16 cellular contexts compared by ENCODE assay signal in genomic region chr3:142944346-142944745, GRCh38. TPM values are rescaled to one million over a fixed set of nuclear protein-coding genes. Genes with fewer than 3 reads are reported as not detected.
DNase-seq lines count a peak whose midpoint lies in the region; ATAC-seq and TF ChIP-seq lines count a peak whose summit lies in the region.
"Had no signal": no experiment of that assay in that cellular context is flagged by ENCODE, and none has a peak within 500 bp of the region (broad histone marks: within the 10 kb centered on the region; RNA-seq: fewer than 3 reads in every experiment).

No MANE protein-coding gene starts in this region.

- no peaks in the 10 kb centered on the region for H4K20me1 ChIP-seq in Loucy (ENCODE audit: insufficient read depth, low read length, poor library complexity, severe bottlenecking)

- DNase-seq in right lobe of liver (no peak), vagina (ENCODE audit: extremely low spot score in 2 of 2) (no peak), body of pancreas (no peak), NCI-H1092 (lab: John Stamatoyannopoulos, UW) (no peak)
- DNase-seq: activated naive CD8-positive, alpha-beta T cell treated with anti-CD3 and anti-CD28 coated beads, Interleukin-2, amount 10 ng/mL, durations not matched to agents 7 days and 5 days; NCI-H2171 treated with DMSO at 0.1 percent for 48 hours; PC-9; testis had no signal

- no peak for TF ChIP-seq POLR2A in right lobe of liver (IDR thresholded peaks at IDR 0.05)
- no peak for TF ChIP-seq POLR2A in vagina (IDR thresholded peaks at IDR 0.05)
- no peak for TF ChIP-seq POLR2A in body of pancreas (IDR thresholded peaks at IDR 0.05)

- H3K9me2 ChIP-seq in Loucy (replicated peaks; ENCODE audit: low read depth, low read length), result no peaks in the 10 kb centered on the region

- no peaks in the 10 kb centered on the region for H3K36me3 ChIP-seq in Loucy (ENCODE audit: insufficient read depth, low read length)
- no peaks in the 10 kb centered on the region for H3K36me3 ChIP-seq in right lobe of liver
- H3K36me3 ChIP-seq in vagina, result no peaks in the 10 kb centered on the region
- H3K36me3 ChIP-seq in body of pancreas (replicated peaks in 1 of 2; ENCODE audit: insufficient read depth in 1 of 2, low read depth in 2 of 2), result no peaks in the 10 kb centered on the region
- H3K36me3 ChIP-seq: esophagus muscularis mucosa had no signal

- peak overlapping the region in 2 of 3 donors; percentile 31 to 68 for H3K27ac ChIP-seq in right lobe of liver
- H3K27ac ChIP-seq in vagina, result no peak overlapping the region
- no peak overlapping the region for H3K27ac ChIP-seq in body of pancreas
- H3K27ac ChIP-seq: esophagus muscularis mucosa, PC-9, testis had no signal

- TF ChIP-seq CTCF in Loucy (conservative IDR thresholded peaks at IDR 0.05; ENCODE audit: low read length) (no peak), right lobe of liver (IDR thresholded peaks at IDR 0.05) (no peak), vagina (IDR thresholded peaks at IDR 0.05) (no peak), body of pancreas (IDR thresholded peaks at IDR 0.05) (no peak)

- H3K27me3 ChIP-seq in Loucy (ENCODE audit: insufficient read depth, low read length, poor library complexity, severe bottlenecking) (no peaks in the 10 kb centered on the region), right lobe of liver (no peaks in the 10 kb centered on the region), vagina (no peaks in the 10 kb centered on the region), body of pancreas (peaks cover 0 to 10% of the 10 kb centered on the region in 2 donors)
- H3K27me3 ChIP-seq: testis had no signal

- peak overlapping the region; percentile 3; the same call in 1 of the 2 replicates for H2AFZ ChIP-seq in Loucy (ENCODE audit: low read length)
- H2AFZ ChIP-seq: PC-9 had no signal

- ATAC-seq in GM18867 (IDR thresholded peaks at IDR 0.05; ENCODE audit: unreplicated experiment), result peak; percentile 74
- ATAC-seq in HG02610 (IDR thresholded peaks at IDR 0.05; ENCODE audit: unreplicated experiment), result peak; percentile 65
- no peak for ATAC-seq in right lobe of liver
- no peak for ATAC-seq in body of pancreas
- ATAC-seq: HCT116 had no signal

- H3K4me3 ChIP-seq in Loucy (ENCODE audit: low read length, poor library complexity, severe bottlenecking) (no peak overlapping the region), right lobe of liver (no peak overlapping the region), vagina (no peak overlapping the region), body of pancreas (no peak overlapping the region)
- H3K4me3 ChIP-seq: esophagus muscularis mucosa, lung, PC-9, smooth muscle cell, testis had no signal

- no peak overlapping the region for H3K9ac ChIP-seq in Loucy (ENCODE audit: low read depth, low read length, poor library complexity, severe bottlenecking)

- no peaks in the 10 kb centered on the region for H3F3A ChIP-seq in Loucy (ENCODE audit: low read depth)

- H3K79me2 ChIP-seq in Loucy (ENCODE audit: insufficient read depth, low read length), result no peaks in the 10 kb centered on the region

- no peaks in the 10 kb centered on the region for H3K9me3 ChIP-seq in Loucy (ENCODE audit: insufficient read depth, low read depth, low read length)
- H3K9me3 ChIP-seq in right lobe of liver, result no peaks in the 10 kb centered on the region
- no peaks in the 10 kb centered on the region for H3K9me3 ChIP-seq in vagina
- H3K9me3 ChIP-seq in body of pancreas, result no peaks in the 10 kb centered on the region
- H3K9me3 ChIP-seq: esophagus muscularis mucosa, testis had no signal

- WGBS in right lobe of liver (ENCODE audit: insufficient coverage, low coverage, low lambda C conversion rate, missing lambda C conversion rate), result 12% methylated on average over 4 of the region's 4 CpGs
- 45 to 46% methylated on average over 4 of the region's 4 CpGs for WGBS in body of pancreas, 2 donors

- H3K4me1 ChIP-seq in Loucy (ENCODE audit: insufficient read depth, low read length, poor library complexity, severe bottlenecking) (no peaks in the 10 kb centered on the region), right lobe of liver (peaks cover 0 to 48% (median 15%) of the 10 kb centered on the region in 4 donors), vagina (no peaks in the 10 kb centered on the region), body of pancreas (peaks cover 7% of the 10 kb centered on the region)
- H3K4me1 ChIP-seq: testis had no signal

- intact Hi-C loops in right lobe of liver (cut with DNase I) (no loop called here), vagina (cut with DNase I) (no loop called here), body of pancreas (cut with DNase I) (no loop called here)

- no peak overlapping the region for H3K4me2 ChIP-seq in Loucy (ENCODE audit: low read depth, low read length, poor library complexity, severe bottlenecking)
- H3K4me2 ChIP-seq: PC-9, smooth muscle cell had no signal

RNA-seq across cellular contexts. Expression of gene PAQR9, which starts 19.1 kb away (rescaled TPM):
- 10 to 100 TPM; 10.2 to 18.6 (median 12.6) TPM for total RNA-seq in right lobe of liver
- total RNA-seq in vagina, result not detected
- under 1 TPM; 0.26 to 0.33 TPM for total RNA-seq in body of pancreas
- total RNA-seq: activated naive CD8-positive, alpha-beta T cell treated with anti-CD3 and anti-CD28 coated beads, Interleukin-2, amount 10 ng/mL, durations not matched to agents 7 days and 5 days; chondrocyte; esophagus muscularis mucosa; lung; PC-9 had no signal

RNA-seq across cellular contexts. Expression of gene PCOLCE2, which starts 55.5 kb away (rescaled TPM):
- total RNA-seq in right lobe of liver (1 to 10 TPM; 1.8 to 9.7 (median 3.8) TPM), vagina (136 TPM), body of pancreas (10 to 100 TPM in 1 of 2 donors, 1 to 10 TPM in 1; 1.6 to 41.5 TPM)
- total RNA-seq: activated naive CD8-positive, alpha-beta T cell treated with anti-CD3 and anti-CD28 coated beads, Interleukin-2, amount 10 ng/mL, durations not matched to agents 7 days and 5 days had no signal

RNA-seq across cellular contexts. Expression of gene U2SURP, which starts 57.0 kb away (rescaled TPM):
- total RNA-seq in right lobe of liver (10 to 100 TPM; 19.1 to 34.5 (median 26.9) TPM), vagina (72.2 TPM), body of pancreas (10 to 100 TPM; 65.4 to 68.2 TPM)

Comparison
In these comparisons a context has a peak if more than half of its experiments do, and no peak if none do; other contexts are left out.
1. ATAC-seq: peak in GM18867 (single experiment) and HG02610 (single experiment); none in right lobe of liver (0 of 4) and body of pancreas (single experiment).
2. H3K27ac ChIP-seq: peak in right lobe of liver (2 of 3); none in vagina (single experiment) and body of pancreas (0 of 4).
3. RNA of gene PAQR9, which starts 19.1 kb away (total RNA-seq): 10.2 to 18.6 TPM in right lobe of liver; 0.26 to 0.33 TPM in body of pancreas and not detected in vagina (single experiment); every median in the first group is over 4 times any median in the second.